9 cellular contexts compared by ENCODE assay signal in genomic region chr12:50211392-50212070, GRCh38. TPM values are rescaled to one million over a fixed set of nuclear protein-coding genes. Genes with fewer than 3 reads are reported as not detected.
A peak's percentile ranks its signal among the peaks of the same experiment; 100 is the strongest.
DNase-seq lines count a peak whose midpoint lies in the region; ATAC-seq, FAIRE-seq and TF ChIP-seq lines count a peak whose summit lies in the region.
"Had no signal": no experiment of that assay in that cellular context is flagged by ENCODE, and none has a peak within 500 bp of the region (broad histone marks: within the 10 kb centered on the region; RNA-seq: fewer than 3 reads in every experiment).

No MANE protein-coding gene starts in this region.

- H3K27ac Mint-ChIP-seq in MCF 10A (ENCODE audit: low read depth, unreplicated experiment) (peak overlapping the region; percentile 92), neural progenitor cell (no peak overlapping the region)

- H3K4me2 ChIP-seq in neural progenitor cell, result no peak overlapping the region

- H3K4me3 ChIP-seq in lower lobe of right lung (no peak overlapping the region), urinary bladder (ENCODE audit: low read depth, low read length) (no peak overlapping the region), neural progenitor cell (no peak overlapping the region), pancreas (no peak overlapping the region)

- H4K20me1 ChIP-seq in neural progenitor cell (ENCODE audit: low read depth), result no peaks in the 10 kb centered on the region

- H3K4me3 Mint-ChIP-seq in MCF 10A (ENCODE audit: unreplicated experiment) (no peak overlapping the region), neural progenitor cell (no peak overlapping the region)
- H3K4me3 Mint-ChIP-seq: CD14-positive monocyte had no signal

- WGBS in urinary bladder, result 56% methylated on average over 6 of the region's 6 CpGs
- 77 to 89% methylated on average over 6 of the region's 6 CpGs for WGBS in pancreas, 2 donors

- no peaks in the 10 kb centered on the region for H3F3A ChIP-seq in neural progenitor cell (ENCODE audit: low read depth)

- ATAC-seq in Right ventricle myocardium inferior (peak; percentile 20), lower lobe of right lung (no peak), pancreas (no peak)

- TF ChIP-seq CTCF in MCF 10A (IDR thresholded peaks at IDR 0.05; ENCODE audit: unreplicated experiment) (no peak), lower lobe of right lung (IDR thresholded peaks at IDR 0.05) (no peak), neural progenitor cell (IDR thresholded peaks at IDR 0.05) (no peak), pancreas (IDR thresholded peaks at IDR 0.05) (no peak)

- no peak for DNase-seq in Right ventricle myocardium inferior (ENCODE audit: missing footprints)
- no peak for DNase-seq in cardiac septum (ENCODE audit: low spot score)
- DNase-seq in MCF 10A (ENCODE audit: unreplicated experiment), result no peak
- DNase-seq in lower lobe of right lung, result no peak
- DNase-seq in neural progenitor cell (ENCODE audit: low spot score), result no peak
- no peak for DNase-seq in urothelium cell line (ENCODE audit: low spot score)
- DNase-seq in pancreas, result no peak

- no peaks in the 10 kb centered on the region for H3K9me3 Mint-ChIP-seq in MCF 10A (ENCODE audit: unreplicated experiment)
- no peaks in the 10 kb centered on the region for H3K9me3 Mint-ChIP-seq in neural progenitor cell
- H3K9me3 Mint-ChIP-seq: CD14-positive monocyte had no signal

- no peak overlapping the region for H2AFZ ChIP-seq in neural progenitor cell (replicated peaks)

- no peaks in the 10 kb centered on the region for H3K27me3 Mint-ChIP-seq in MCF 10A (ENCODE audit: insufficient read depth, unreplicated experiment)
- no peaks in the 10 kb centered on the region for H3K27me3 Mint-ChIP-seq in neural progenitor cell (ENCODE audit: insufficient read depth, low read depth)

- BruUV-seq in MCF 10A (replicated peaks; lab: Mats Ljungman, UMichigan), result no TSS peak

- H3K79me2 ChIP-seq in neural progenitor cell (ENCODE audit: low read depth), result no peaks in the 10 kb centered on the region

- H3K36me3 Mint-ChIP-seq in MCF 10A (ENCODE audit: insufficient read depth, unreplicated experiment) (peaks cover 2% of the 10 kb centered on the region), neural progenitor cell (peaks cover 2% of the 10 kb centered on the region)
- H3K36me3 Mint-ChIP-seq: CD14-positive monocyte had no signal

- intact Hi-C loops in Right ventricle myocardium inferior (cut with DNase I) (loop anchor here (10.0 kb wide), 1 partner anchor 103 kb away; no protein-coding TSS in a partner anchor), cardiac septum (cut with DNase I) (no loop called here), MCF 10A (cut with micrococcal nuclease) (no loop called here), lower lobe of right lung (cut with DNase I) (no loop called here), pancreas (cut with DNase I) (no loop called here)

- H3K4me1 Mint-ChIP-seq in MCF 10A (ENCODE audit: insufficient read depth, unreplicated experiment) (peaks cover 23% of the 10 kb centered on the region), neural progenitor cell (peaks cover 4% of the 10 kb centered on the region)

- H3K27ac ChIP-seq in lower lobe of right lung (peak overlapping the region; percentile 75), urinary bladder (ENCODE audit: low read depth) (peak overlapping the region; percentile 50), neural progenitor cell (no peak overlapping the region), pancreas (no peak overlapping the region)

- no peak overlapping the region for H3K9ac ChIP-seq in neural progenitor cell

- H3K27me3 ChIP-seq in lower lobe of right lung (ENCODE audit: low read depth), result no peaks in the 10 kb centered on the region
- no peaks in the 10 kb centered on the region for H3K27me3 ChIP-seq in neural progenitor cell
- no peaks in the 10 kb centered on the region for H3K27me3 ChIP-seq in pancreas

- no peak for FAIRE-seq in urothelium cell line (lab: Jason Lieb, UNC)
- FAIRE-seq in pancreas (lab: Jason Lieb, UNC), result no peak

- POLR2A ChIA-PET in MCF 10A (lab: Yijun Ruan, JAX), result interaction anchor here (0.7 to 4.6 kb wide), 10 partner anchors 10 to 241 kb away, joined by 3 to 69 read pairs (median 4); partner anchors contain the start of genes COX14, LARP4 and LIMA1

- H3K36me3 ChIP-seq in lower lobe of right lung, result peaks cover 20% of the 10 kb centered on the region
- H3K36me3 ChIP-seq in urinary bladder (ENCODE audit: insufficient read depth), result no peaks in the 10 kb centered on the region
- H3K36me3 ChIP-seq in neural progenitor cell, result no peaks in the 10 kb centered on the region
- peaks cover 0 to 7% (median 0%) of the 10 kb centered on the region in 3 donors for H3K36me3 ChIP-seq in pancreas

- H3K9me3 ChIP-seq in lower lobe of right lung (no peaks in the 10 kb centered on the region), neural progenitor cell (ENCODE audit: low read depth) (no peaks in the 10 kb centered on the region), pancreas (no peaks in the 10 kb centered on the region)

- H3K4me1 ChIP-seq in lower lobe of right lung (peaks cover 18% of the 10 kb centered on the region), urinary bladder (ENCODE audit: insufficient read depth) (no peaks in the 10 kb centered on the region), neural progenitor cell (no peaks in the 10 kb centered on the region), pancreas (peaks cover 0 to 5% (median 0%) of the 10 kb centered on the region in 3 donors)

- CTCF ChIA-PET in MCF 10A (lab: Yijun Ruan, JAX), result interaction anchor here (0.6 to 2.3 kb wide), 8 partner anchors 9 to 211 kb away, joined by 3 to 14 read pairs (median 4); no protein-coding TSS in a partner anchor

RNA-seq across cellular contexts. Expression of gene CERS5, which starts 44.4 kb away (rescaled TPM):
- total RNA-seq in Right ventricle myocardium inferior (9.6 TPM), cardiac septum (18.9 TPM), MCF 10A (2022) (56.8 and 58.1 TPM in 2 replicates), lower lobe of right lung (37.7 TPM), urinary bladder (51.0 TPM), neural progenitor cell (ENCODE audit: low replicate concordance) (44.2 and 48.0 TPM in 2 replicates), pancreas (10 to 100 TPM; 12.9 to 22.8 (median 15.6) TPM)
- polyA plus RNA-seq in urinary bladder (44.7 TPM), pancreas (10 to 100 TPM; 48.0 to 84.3 TPM)

Comparison
In these comparisons a context has a peak if more than half of its experiments do, and no peak if none do; other contexts are left out.
1. H3K27ac ChIP-seq: peak in lower lobe of right lung (single experiment) and urinary bladder (single experiment); none in neural progenitor cell (single experiment) and pancreas (0 of 4).